15 cellular contexts compared by ENCODE assay signal in the genomic region with DNA sequence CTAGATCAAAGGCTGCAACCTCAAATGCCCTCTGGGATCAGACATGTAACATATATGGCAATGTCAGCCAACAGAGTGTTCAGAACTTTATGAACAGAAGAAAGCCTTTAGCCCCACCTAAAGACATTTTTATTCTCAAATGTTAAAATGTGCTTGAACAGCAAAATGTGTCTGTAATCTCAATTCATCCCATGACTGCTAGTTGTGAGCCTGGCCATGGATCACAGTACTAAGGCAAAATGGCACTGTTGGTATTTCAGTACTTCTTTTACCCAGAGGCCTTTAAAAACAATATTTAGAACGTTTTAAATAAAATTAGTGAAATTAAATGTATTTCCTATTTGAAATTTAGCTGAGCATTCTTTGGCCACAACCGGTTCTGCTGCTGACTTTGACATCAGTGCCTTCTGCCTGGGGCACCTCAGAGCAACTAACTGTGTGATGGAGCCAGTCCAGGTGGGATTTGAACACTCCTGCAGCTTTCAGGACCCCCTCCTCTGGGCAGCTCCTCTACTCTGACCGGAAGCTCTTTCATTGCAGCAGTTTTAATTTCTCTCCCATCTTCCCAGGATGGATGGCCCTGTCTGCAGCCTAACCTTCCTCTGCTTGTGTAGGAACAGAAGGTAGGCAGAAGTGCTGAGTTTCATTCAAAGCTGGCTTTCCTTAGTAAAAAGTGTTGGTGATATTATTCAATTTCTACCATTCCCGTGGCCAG.
DNase-seq lines count a peak whose midpoint lies in the region; ATAC-seq, FAIRE-seq and TF ChIP-seq lines count a peak whose summit lies in the region.
"Had no signal": no experiment of that assay in that cellular context is flagged by ENCODE, and none has a peak within 500 bp of the region (broad histone marks: within the 10 kb centered on the region; RNA-seq: fewer than 3 reads in every experiment).

No MANE protein-coding gene starts in this region.

- no peaks in the 10 kb centered on the region for H3K9me3 Mint-ChIP-seq in CD8-positive, alpha-beta memory T cell
- H3K9me3 Mint-ChIP-seq: H9 had no signal

- CTCF ChIA-PET in A549 (lab: Yijun Ruan, JAX): no interaction called here
- CTCF ChIA-PET in CD8-positive, alpha-beta memory T cell (lab: Charles Lee): no interaction called here

- 30% methylated on average over 4 of the region's 4 CpGs for WGBS in A549 (ENCODE audit: missing lambda C conversion rate)

- no peak for FAIRE-seq in A549 (lab: Jason Lieb, UNC)
- FAIRE-seq: A204.1, GM18507, HTR-8/SVneo had no signal

- no peak for DNase-seq in A549 (ENCODE audit: low read depth in 1 of 2, low spot score in 1 of 2)
- DNase-seq in CD8-positive, alpha-beta memory T cell: no peak
- DNase-seq in left kidney (ENCODE audit: low read depth, low spot score): peak; percentile 18
- DNase-seq in NCI-H2227 (lab: John Stamatoyannopoulos, UW; ENCODE audit: unreplicated experiment): no peak
- DNase-seq in UCSD-AML1 (lab: John Stamatoyannopoulos, UW; ENCODE audit: unreplicated experiment): no peak
- DNase-seq: DMS53, GM23248, H9, KBM-7 had no signal

- H3K36me3 ChIP-seq in CD8-positive, alpha-beta memory T cell (ENCODE audit: insufficient read depth, low read length): no peaks in the 10 kb centered on the region

- no peak for TF ChIP-seq POLR2A in A549 (IDR thresholded peaks at IDR 0.05; ENCODE audit: low read length)

- H3K27me3 Mint-ChIP-seq in CD8-positive, alpha-beta memory T cell: peaks cover 15 to 43% of the 10 kb centered on the region in 2 donors

- no peaks in the 10 kb centered on the region for H3K36me3 Mint-ChIP-seq in CD8-positive, alpha-beta memory T cell

- no peak for ATAC-seq in A549
- no peak for ATAC-seq in HG03095 (IDR thresholded peaks at IDR 0.05; ENCODE audit: unreplicated experiment)
- ATAC-seq in GM21526 (IDR thresholded peaks at IDR 0.05; ENCODE audit: low FRiP score, unreplicated experiment): no peak

- no peak overlapping the region for H3K4me3 ChIP-seq in A549
- no peak overlapping the region for H3K4me3 ChIP-seq in CD8-positive, alpha-beta memory T cell (ENCODE audit: low read length)
- H3K4me3 ChIP-seq: GM23248 had no signal

- H3K4me2 ChIP-seq in A549: no peak overlapping the region

- no peak overlapping the region for H3K27ac ChIP-seq in A549
- H3K27ac ChIP-seq in CD8-positive, alpha-beta memory T cell (ENCODE audit: low read depth, low read length): peak overlapping the region; percentile 48
- H3K27ac ChIP-seq: GM23248 had no signal

- TF ChIP-seq EP300 in A549 (IDR thresholded peaks at IDR 0.05): no peak

- no peaks in the 10 kb centered on the region for H3K27me3 ChIP-seq in CD8-positive, alpha-beta memory T cell (ENCODE audit: insufficient read depth, low read length, poor library complexity, severe bottlenecking)

- no peaks in the 10 kb centered on the region for H3K9me3 ChIP-seq in A549
- no peaks in the 10 kb centered on the region for H3K9me3 ChIP-seq in CD8-positive, alpha-beta memory T cell (ENCODE audit: low read length)

- no peak for TF ChIP-seq CTCF in A549 (IDR thresholded peaks at IDR 0.05)

- H3K4me1 ChIP-seq in A549: no peaks in the 10 kb centered on the region
- peaks cover 4% of the 10 kb centered on the region for H3K4me1 ChIP-seq in CD8-positive, alpha-beta memory T cell (ENCODE audit: insufficient read depth, low read length)

- POLR2A ChIA-PET in A549 (lab: Yijun Ruan, JAX): no interaction called here
- POLR2A ChIA-PET in CD8-positive, alpha-beta memory T cell (lab: Charles Lee): no interaction called here

- H3K27ac Mint-ChIP-seq in CD8-positive, alpha-beta memory T cell: no peak overlapping the region
- H3K27ac Mint-ChIP-seq: H9 had no signal

- TF ChIP-seq RAD21 in A549 (conservative IDR thresholded peaks at IDR 0.05 in 1 of 2, IDR thresholded peaks at IDR 0.05 in 1 of 2): no peak

- H3K4me3 Mint-ChIP-seq in CD8-positive, alpha-beta memory T cell: no peak overlapping the region
- H3K4me3 Mint-ChIP-seq: H9 had no signal

- H3K4me1 Mint-ChIP-seq in CD8-positive, alpha-beta memory T cell: peaks cover 3 to 9% (median 7%) of the 10 kb centered on the region in 3 donors

TF ChIP-seq in A549, 52 proteins besides CTCF, POLR2A, EP300 and RAD21:
- TF ChIP-seq MAFK (IDR thresholded peaks at IDR 0.05; ENCODE audit: partially characterized antibody) (peak; percentile 61), SREBF2 (IDR thresholded peaks at IDR 0.05) (no peak)

TF ChIP-seq in PFSK-1, 5 proteins besides CTCF, POLR2A, EP300 and RAD21:
- TF ChIP-seq POLR2AphosphoS5 (IDR thresholded peaks at IDR 0.05; ENCODE audit: low read depth, low read length): no peak
- TF ChIP-seq REST (IDR thresholded peaks at IDR 0.05; ENCODE audit: insufficient read depth in 1 of 2, low read depth in 2 of 2, low read length in 2 of 2): peak; percentile 8 to 71; a peak in 2 of 4 replicates
- no peak for TF ChIP-seq TAF1 (IDR thresholded peaks at IDR 0.05; ENCODE audit: borderline replicate concordance, insufficient read depth, low read length)
- no peak for TF ChIP-seq SIN3A (IDR thresholded peaks at IDR 0.05; ENCODE audit: borderline replicate concordance, insufficient read depth, low read length)
- TF ChIP-seq FOXP2 (optimal IDR thresholded peaks at IDR 0.05; ENCODE audit: borderline replicate concordance, extremely low read depth, extremely low read length, insufficient read depth): no peak
